8 cellular contexts compared by ENCODE assay signal in the genomic region with DNA sequence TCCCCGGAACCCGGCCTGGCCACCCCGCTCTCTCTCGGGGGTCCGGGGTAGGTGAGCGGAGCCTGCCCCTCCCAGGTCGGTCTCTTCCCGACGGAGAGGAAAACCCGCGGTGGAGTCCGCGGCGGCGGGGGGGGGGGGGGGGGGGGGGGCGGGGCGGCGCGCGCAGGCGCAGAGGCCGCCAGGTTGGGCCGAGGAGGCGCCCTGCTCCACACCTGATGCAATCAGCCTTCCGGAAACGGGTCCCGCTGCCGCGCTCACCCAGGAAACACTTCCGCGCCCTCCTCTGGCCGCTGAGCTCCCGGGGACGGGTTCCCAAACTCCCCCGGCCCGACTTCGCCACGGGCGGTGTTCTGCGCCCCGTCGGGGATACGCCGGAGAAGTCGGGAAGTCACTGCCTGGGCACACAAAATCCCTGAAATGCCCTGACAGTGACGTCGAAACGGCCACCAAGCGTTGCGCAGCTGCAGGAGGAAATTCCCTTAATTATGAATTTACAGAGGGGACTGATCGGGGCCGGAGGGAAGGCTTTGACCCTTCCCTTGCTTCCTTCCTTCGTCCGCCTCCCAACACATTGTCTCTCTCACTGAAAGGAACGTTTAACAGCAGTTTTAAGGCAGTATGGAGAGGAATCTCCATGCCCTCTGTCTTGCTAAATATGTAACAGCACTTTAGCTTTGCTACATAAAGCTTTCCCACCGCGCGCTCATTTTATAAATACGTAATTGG. TPM values are rescaled to one million over a fixed set of nuclear protein-coding genes. Genes with fewer than 3 reads are reported as not detected.
A peak's percentile ranks its signal among the peaks of the same experiment; 100 is the strongest.
DNase-seq lines count a peak whose midpoint lies in the region; ATAC-seq and TF ChIP-seq lines count a peak whose summit lies in the region.

No MANE protein-coding gene starts in this region.

- ATAC-seq in HG02571 (IDR thresholded peaks at IDR 0.05; ENCODE audit: unreplicated experiment) (peak; percentile 49), T-helper 17 cell (peak; percentile 43), left colon (peak; percentile 62)
- ATAC-seq in central memory CD8-positive, alpha-beta T cell (replicated peaks; ENCODE audit: extremely low read depth, poor library complexity, severe bottlenecking) = no peak

- no peaks in the 10 kb centered on the region for H3K36me3 Mint-ChIP-seq in T-helper 17 cell (ENCODE audit: low read depth)
- no peaks in the 10 kb centered on the region for H3K36me3 Mint-ChIP-seq in central memory CD8-positive, alpha-beta T cell (ENCODE audit: insufficient read depth)

- no peaks in the 10 kb centered on the region for H3K9me3 Mint-ChIP-seq in central memory CD8-positive, alpha-beta T cell

- TF ChIP-seq CTCF in GM12874 (IDR thresholded peaks at IDR 0.05; ENCODE audit: insufficient read depth, low read depth, low read length) = peak; percentile 28; the same call in 1 of the 2 replicates

- intact Hi-C loops in left colon (cut with DNase I, micrococcal nuclease) = no loop called here

- H3K27me3 Mint-ChIP-seq in T-helper 17 cell = peaks cover 69% of the 10 kb centered on the region
- peaks cover 91% of the 10 kb centered on the region for H3K27me3 Mint-ChIP-seq in central memory CD8-positive, alpha-beta T cell

- no peaks in the 10 kb centered on the region for H3K9me3 ChIP-seq in T-helper 17 cell (ENCODE audit: control insufficient read depth, low read length, poor library complexity, severe bottlenecking)

- H3K27ac Mint-ChIP-seq in T-helper 17 cell = no peak overlapping the region
- H3K27ac Mint-ChIP-seq in central memory CD8-positive, alpha-beta T cell (ENCODE audit: low read depth) = no peak overlapping the region

- H3K4me1 Mint-ChIP-seq in T-helper 17 cell = peaks cover 13% of the 10 kb centered on the region
- no peaks in the 10 kb centered on the region for H3K4me1 Mint-ChIP-seq in central memory CD8-positive, alpha-beta T cell

- peak; percentile 70 for DNase-seq in NCI-H1105 treated with DMSO at 0.1 percent for 48 hours (lab: John Stamatoyannopoulos, UW)
- DNase-seq in T-helper 17 cell = no peak
- DNase-seq in central memory CD8-positive, alpha-beta T cell (ENCODE audit: low spot score in 2 of 2) = no peak
- DNase-seq in left colon = peak; percentile 79 to 83
- peak; percentile 47 to 51 for DNase-seq in stimulated activated CD4-positive, alpha-beta T cell treated with anti-CD3 and anti-CD28 coated beads, Interleukin-2, amount 100 ng/mL, for 48 hours
- DNase-seq in NK-92 treated with Interleukin-12 subunit alpha and Interleukin-12 subunit beta, amount 100 ng/mL, for 24 hours (lab: John Stamatoyannopoulos, UW) = no peak

- H3K4me3 Mint-ChIP-seq in T-helper 17 cell = peak overlapping the region; percentile 81
- H3K4me3 Mint-ChIP-seq in central memory CD8-positive, alpha-beta T cell = peak overlapping the region; percentile 63

RNA-seq across cellular contexts. Expression of gene APBB2, which starts 2.1 kb away (rescaled TPM):
- total RNA-seq in T-helper 17 cell (under 1 TPM; 0.60 to 0.65 TPM), left colon (10 to 100 TPM; 28.2 to 30.7 TPM)

RNA-seq across cellular contexts. Expression of gene UCHL1, which starts 40.3 kb away (rescaled TPM):
- total RNA-seq in T-helper 17 cell = not detected
- total RNA-seq in left colon = 10 to 100 TPM in 1 of 2 donors, 1 to 10 TPM in 1; 4.4 to 12.2 TPM

Comparison
In these comparisons a context has a peak if more than half of its experiments do, and no peak if none do; other contexts are left out.
1. DNase-seq: peak in NCI-H1105 treated with DMSO at 0.1 percent for 48 hours (single experiment), left colon (2 of 2) and stimulated activated CD4-positive, alpha-beta T cell treated with anti-CD3 and anti-CD28 coated beads, Interleukin-2, amount 100 ng/mL, for 48 hours (2 of 2); none in T-helper 17 cell (0 of 3), central memory CD8-positive, alpha-beta T cell (0 of 2) and NK-92 treated with Interleukin-12 subunit alpha and Interleukin-12 subunit beta, amount 100 ng/mL, for 24 hours (single experiment).
2. RNA of gene APBB2, which starts 2.1 kb away (total RNA-seq): 28.2 to 30.7 TPM in left colon; 0.60 to 0.65 TPM in T-helper 17 cell; every median in the first group is over 10 times any median in the second.
3. RNA of gene UCHL1, which starts 40.3 kb away (total RNA-seq): 4.4 to 12.2 TPM in left colon; not detected in T-helper 17 cell; every median in the first group is over 4 times any median in the second.